Comparison of ENCODE assay signal across 8 cellular contexts in the genomic region with DNA sequence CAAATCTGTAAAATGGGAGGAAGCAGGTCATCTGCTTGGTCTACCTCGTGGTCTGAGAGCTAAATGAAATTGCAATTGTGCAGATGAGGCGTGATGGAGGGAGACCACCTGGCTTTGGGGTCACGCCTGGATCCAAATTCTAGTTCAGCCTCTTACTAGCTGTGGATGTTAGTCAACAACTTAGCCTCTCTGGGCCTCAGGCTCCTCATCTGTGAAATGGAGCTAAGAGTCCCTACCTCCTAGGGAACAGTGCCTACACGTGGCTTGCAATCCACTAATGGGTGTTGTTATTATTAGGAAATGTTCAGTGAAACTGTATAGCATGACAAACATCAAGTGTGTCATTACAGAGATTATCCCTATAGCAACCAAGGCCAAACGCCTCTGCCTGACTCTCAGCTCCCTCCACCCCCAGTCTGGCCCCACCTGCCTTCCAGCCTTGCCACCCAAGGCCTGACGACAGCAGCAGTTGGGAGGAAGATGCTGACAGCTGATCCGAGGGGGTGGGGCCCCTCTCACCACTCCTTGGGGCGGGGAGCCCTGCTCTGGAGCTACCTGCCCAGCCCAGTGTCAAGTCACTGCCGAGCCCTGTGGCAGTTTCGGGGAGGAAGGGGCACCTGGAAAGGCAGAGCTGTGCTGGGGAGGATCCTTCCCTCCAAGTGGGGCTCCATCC. TPM values are rescaled to one million over a fixed set of nuclear protein-coding genes. Genes with fewer than 3 reads are reported as not detected.
DNase-seq lines count a peak whose midpoint lies in the region; ATAC-seq and TF ChIP-seq lines count a peak whose summit lies in the region.

No MANE protein-coding gene starts in this region.

- BruUV-seq in HCT116 (replicated peaks; lab: Mats Ljungman, UMichigan), result no TSS peak

- H2AFZ ChIP-seq in ACC112 (ENCODE audit: low read length, unreplicated experiment), result no peak overlapping the region
- H2AFZ ChIP-seq in HCT116 (ENCODE audit: low read depth, low read length, poor library complexity, severe bottlenecking), result no peak overlapping the region

- DNase-seq in HCT116 (ENCODE audit: low read depth, low spot score) (peak; percentile 26), RPMI8226 (peak; percentile 72), fibroblast of mammary gland (ENCODE audit: low read depth) (peak; percentile 61), gastrocnemius medialis (peak; percentile 73 to 78), middle frontal gyrus (ENCODE audit: extremely low spot score, low spot score) (no peak)

- in situ Hi-C loops in gastrocnemius medialis (cut with MboI; ENCODE audit: low sequenced_read_pairs in 4 of 4), result no loop called here

- CTCF ChIA-PET in HCT116 (lab: Charles Lee), result interaction anchor here (0.6 to 3.5 kb wide), 13 partner anchors 14 to 520 kb away, joined by 3 to 16 read pairs (median 4); no protein-coding TSS in a partner anchor

- H3K9me2 ChIP-seq in HCT116 (ENCODE audit: insufficient read depth), result no peaks in the 10 kb centered on the region

- no peaks in the 10 kb centered on the region for H4K20me1 ChIP-seq in HCT116 (ENCODE audit: insufficient read depth)

- H3K9ac ChIP-seq in HCT116 (ENCODE audit: low read length), result peak overlapping the region; percentile 89

- H3K4me1 ChIP-seq in ACC112 (ENCODE audit: control insufficient read depth, insufficient read depth, low read length, unreplicated experiment) (peaks cover 26% of the 10 kb centered on the region), HCT116 (ENCODE audit: control insufficient read depth in 1 of 2, insufficient read depth in 2 of 2, low read length in 2 of 2) (peaks cover 29 to 56% of the 10 kb centered on the region in 2 experiments), gastrocnemius medialis (peaks cover 14 to 28% of the 10 kb centered on the region in 2 donors)

- H3K79me2 ChIP-seq in ACC112 (ENCODE audit: control insufficient read depth, insufficient read depth, low read length, unreplicated experiment) (no peaks in the 10 kb centered on the region), HCT116 (ENCODE audit: insufficient read depth, low read length) (peaks cover 27% of the 10 kb centered on the region)

- POLR2A ChIA-PET in HCT116 (lab: Charles Lee), result interaction anchor here (0.9 to 1.8 kb wide), 7 partner anchors 10 to 261 kb away, joined by 3 to 5 read pairs (median 3); a partner anchor contains a TSS

- RAD21 ChIA-PET in HCT116 (lab: Charles Lee; ENCODE audit: low non-redundant PET in 1 of 2, low total read pairs in 2 of 2, uncharacterized antibody in 2 of 2, unreplicated experiment in 2 of 2), result interaction anchor here in 1 of 2 experiments (0.7 kb wide), 1 partner anchor 185 kb away, joined by 4 read pairs; no protein-coding TSS in a partner anchor

- H3K27me3 ChIP-seq in ACC112 (ENCODE audit: insufficient read depth, low read length) (peaks cover 4% of the 10 kb centered on the region; the same call in 1 of the 2 replicates), HCT116 (ENCODE audit: insufficient read depth, low read length) (no peaks in the 10 kb centered on the region), gastrocnemius medialis (no peaks in the 10 kb centered on the region)

- no peaks in the 10 kb centered on the region for H3K9me3 ChIP-seq in HCT116 (ENCODE audit: control insufficient read depth in 1 of 2, insufficient read depth in 1 of 2, low read depth in 1 of 2, low read length in 2 of 2)
- no peaks in the 10 kb centered on the region for H3K9me3 ChIP-seq in gastrocnemius medialis

- intact Hi-C loops in HCT116 (cut with micrococcal nuclease) (loop anchor here (2.0 to 10.0 kb wide), 2 partner anchors 190 to 262 kb away; no protein-coding TSS in a partner anchor), gastrocnemius medialis (cut with DNase I; ENCODE audit: low total_unique reads) (loop anchor here (1.0 to 5.0 kb wide), 3 partner anchors 16 to 112 kb away; a partner anchor contains a TSS)

- TF ChIP-seq RAD21 in HCT116 (IDR thresholded peaks at IDR 0.05; ENCODE audit: low read depth), result no peak

- peak overlapping the region; percentile 99 for H3K4me2 ChIP-seq in HCT116 (ENCODE audit: low read length)

- no peak for TF ChIP-seq CTCF in HCT116 (IDR thresholded peaks at IDR 0.05 in 2 of 3, conservative IDR thresholded peaks at IDR 0.05 in 1 of 3; ENCODE audit: borderline replicate concordance in 1 of 3, insufficient read depth in 1 of 3, low read depth in 2 of 3, low read length in 2 of 3)
- no peak for TF ChIP-seq CTCF in fibroblast of mammary gland (conservative IDR thresholded peaks at IDR 0.05; ENCODE audit: control insufficient read depth, insufficient read depth, low read depth, low read length)
- TF ChIP-seq CTCF in gastrocnemius medialis (IDR thresholded peaks at IDR 0.05 in 4 of 5, conservative IDR thresholded peaks at IDR 0.05 in 1 of 5), result no peak

- H3K27ac ChIP-seq in ACC112 (ENCODE audit: low read depth, low read length) (peak overlapping the region; percentile 61; the same call in 1 of the 2 replicates), HCT116 (ENCODE audit: low read depth, low read length) (peak overlapping the region; percentile 82), gastrocnemius medialis (peak overlapping the region; percentile 73 to 90 (median 84))

- 0 out of 2 replicates have a peak overlapping the region, but pooled peaks have one; percentile 1 for H3K4me3 ChIP-seq in ACC112 (ENCODE audit: low read depth, low read length)
- peak overlapping the region; percentile 77 to 81; a peak in 3 of 4 replicates for H3K4me3 ChIP-seq in HCT116 (replicated peaks in 1 of 2; ENCODE audit: low read depth in 1 of 2, low read length in 2 of 2)
- H3K4me3 ChIP-seq in fibroblast of mammary gland (ENCODE audit: control insufficient read depth, low read depth, low read length), result no peak overlapping the region
- peak overlapping the region in 1 of 4 donors; percentile 34 for H3K4me3 ChIP-seq in gastrocnemius medialis

- peak; percentile 21 for ATAC-seq in HCT116
- ATAC-seq in gastrocnemius medialis, result peak; percentile 62 to 78
- ATAC-seq in GM19035 (IDR thresholded peaks at IDR 0.05; ENCODE audit: unreplicated experiment), result no peak
- ATAC-seq in GM21529 (IDR thresholded peaks at IDR 0.05; ENCODE audit: unreplicated experiment), result no peak

- TF ChIP-seq POLR2A in HCT116 (IDR thresholded peaks at IDR 0.05; ENCODE audit: borderline replicate concordance, extremely low read depth, insufficient read depth, insufficient read length), result no peak
- peak; percentile 48 to 73 for TF ChIP-seq POLR2A in gastrocnemius medialis (IDR thresholded peaks at IDR 0.05)

- H3K36me3 ChIP-seq in ACC112 (ENCODE audit: insufficient read depth, low read length) (no peaks in the 10 kb centered on the region), HCT116 (ENCODE audit: control insufficient read depth in 1 of 2, insufficient read depth in 2 of 2, low read length in 2 of 2) (no peaks in the 10 kb centered on the region), gastrocnemius medialis (no peaks in the 10 kb centered on the region)

TF ChIP-seq in HCT116, 20 proteins besides CTCF, POLR2A, EP300 and RAD21:
- TF ChIP-seq, protein P1, sequence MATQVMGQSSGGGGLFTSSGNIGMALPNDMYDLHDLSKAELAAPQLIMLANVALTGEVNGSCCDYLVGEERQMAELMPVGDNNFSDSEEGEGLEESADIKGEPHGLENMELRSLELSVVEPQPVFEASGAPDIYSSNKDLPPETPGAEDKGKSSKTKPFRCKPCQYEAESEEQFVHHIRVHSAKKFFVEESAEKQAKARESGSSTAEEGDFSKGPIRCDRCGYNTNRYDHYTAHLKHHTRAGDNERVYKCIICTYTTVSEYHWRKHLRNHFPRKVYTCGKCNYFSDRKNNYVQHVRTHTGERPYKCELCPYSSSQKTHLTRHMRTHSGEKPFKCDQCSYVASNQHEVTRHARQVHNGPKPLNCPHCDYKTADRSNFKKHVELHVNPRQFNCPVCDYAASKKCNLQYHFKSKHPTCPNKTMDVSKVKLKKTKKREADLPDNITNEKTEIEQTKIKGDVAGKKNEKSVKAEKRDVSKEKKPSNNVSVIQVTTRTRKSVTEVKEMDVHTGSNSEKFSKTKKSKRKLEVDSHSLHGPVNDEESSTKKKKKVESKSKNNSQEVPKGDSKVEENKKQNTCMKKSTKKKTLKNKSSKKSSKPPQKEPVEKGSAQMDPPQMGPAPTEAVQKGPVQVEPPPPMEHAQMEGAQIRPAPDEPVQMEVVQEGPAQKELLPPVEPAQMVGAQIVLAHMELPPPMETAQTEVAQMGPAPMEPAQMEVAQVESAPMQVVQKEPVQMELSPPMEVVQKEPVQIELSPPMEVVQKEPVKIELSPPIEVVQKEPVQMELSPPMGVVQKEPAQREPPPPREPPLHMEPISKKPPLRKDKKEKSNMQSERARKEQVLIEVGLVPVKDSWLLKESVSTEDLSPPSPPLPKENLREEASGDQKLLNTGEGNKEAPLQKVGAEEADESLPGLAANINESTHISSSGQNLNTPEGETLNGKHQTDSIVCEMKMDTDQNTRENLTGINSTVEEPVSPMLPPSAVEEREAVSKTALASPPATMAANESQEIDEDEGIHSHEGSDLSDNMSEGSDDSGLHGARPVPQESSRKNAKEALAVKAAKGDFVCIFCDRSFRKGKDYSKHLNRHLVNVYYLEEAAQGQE (IDR thresholded peaks at IDR 0.05; ENCODE audit: low read depth), result no peak
- TF ChIP-seq POLR2AphosphoS5 (IDR thresholded peaks at IDR 0.05; ENCODE audit: low read depth, low read length) (0 out of 2 replicates have a peak, but pooled peaks have one; percentile 6), CEBPB (IDR thresholded peaks at IDR 0.05; ENCODE audit: low read depth) (no peak), EGR1 (IDR thresholded peaks at IDR 0.05; ENCODE audit: low read depth) (no peak), CBX3 (IDR thresholded peaks at IDR 0.05; ENCODE audit: low read depth) (no peak), SRF (IDR thresholded peaks at IDR 0.05; ENCODE audit: low read depth) (no peak)
- TF ChIP-seq, protein P2, sequence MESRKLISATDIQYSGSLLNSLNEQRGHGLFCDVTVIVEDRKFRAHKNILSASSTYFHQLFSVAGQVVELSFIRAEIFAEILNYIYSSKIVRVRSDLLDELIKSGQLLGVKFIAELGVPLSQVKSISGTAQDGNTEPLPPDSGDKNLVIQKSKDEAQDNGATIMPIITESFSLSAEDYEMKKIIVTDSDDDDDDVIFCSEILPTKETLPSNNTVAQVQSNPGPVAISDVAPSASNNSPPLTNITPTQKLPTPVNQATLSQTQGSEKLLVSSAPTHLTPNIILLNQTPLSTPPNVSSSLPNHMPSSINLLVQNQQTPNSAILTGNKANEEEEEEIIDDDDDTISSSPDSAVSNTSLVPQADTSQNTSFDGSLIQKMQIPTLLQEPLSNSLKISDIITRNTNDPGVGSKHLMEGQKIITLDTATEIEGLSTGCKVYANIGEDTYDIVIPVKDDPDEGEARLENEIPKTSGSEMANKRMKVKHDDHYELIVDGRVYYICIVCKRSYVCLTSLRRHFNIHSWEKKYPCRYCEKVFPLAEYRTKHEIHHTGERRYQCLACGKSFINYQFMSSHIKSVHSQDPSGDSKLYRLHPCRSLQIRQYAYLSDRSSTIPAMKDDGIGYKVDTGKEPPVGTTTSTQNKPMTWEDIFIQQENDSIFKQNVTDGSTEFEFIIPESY (IDR thresholded peaks at IDR 0.05; ENCODE audit: extremely low read depth, insufficient replicate concordance, low read length), result no peak

RNA-seq across cellular contexts. Expression of a gene that starts 1.7 kb away (rescaled TPM):
- total RNA-seq in HCT116 (2021; ENCODE audit: unreplicated experiment) (42.0 TPM), gastrocnemius medialis (10 to 100 TPM; 18.9 to 87.0 (median 24.4) TPM)
- 49.9 and 56.0 TPM in 2 replicates for polyA plus RNA-seq in HCT116 (2012)

RNA-seq across cellular contexts. Expression of a gene that starts 32.1 kb away (rescaled TPM):
- total RNA-seq in HCT116 (2021; ENCODE audit: unreplicated experiment) (4.3 TPM), gastrocnemius medialis (under 1 TPM in 2 of 4 donors, not detected in 2; 0.33 to 0.64 TPM)
- polyA plus RNA-seq in HCT116 (2012), result 4.7 and 4.8 TPM in 2 replicates

Comparison
In these comparisons a context has a peak if more than half of its experiments do, and no peak if none do; other contexts are left out.
1. ATAC-seq: peak in HCT116 (single experiment) and gastrocnemius medialis (2 of 2); none in GM19035 (single experiment) and GM21529 (single experiment).
2. Peak in every context shown above with its lines, with median percentiles within 50 percentile points of each other: H3K27ac ChIP-seq.